Comparison of ENCODE assay signal across 8 cellular contexts in the genomic region with DNA sequence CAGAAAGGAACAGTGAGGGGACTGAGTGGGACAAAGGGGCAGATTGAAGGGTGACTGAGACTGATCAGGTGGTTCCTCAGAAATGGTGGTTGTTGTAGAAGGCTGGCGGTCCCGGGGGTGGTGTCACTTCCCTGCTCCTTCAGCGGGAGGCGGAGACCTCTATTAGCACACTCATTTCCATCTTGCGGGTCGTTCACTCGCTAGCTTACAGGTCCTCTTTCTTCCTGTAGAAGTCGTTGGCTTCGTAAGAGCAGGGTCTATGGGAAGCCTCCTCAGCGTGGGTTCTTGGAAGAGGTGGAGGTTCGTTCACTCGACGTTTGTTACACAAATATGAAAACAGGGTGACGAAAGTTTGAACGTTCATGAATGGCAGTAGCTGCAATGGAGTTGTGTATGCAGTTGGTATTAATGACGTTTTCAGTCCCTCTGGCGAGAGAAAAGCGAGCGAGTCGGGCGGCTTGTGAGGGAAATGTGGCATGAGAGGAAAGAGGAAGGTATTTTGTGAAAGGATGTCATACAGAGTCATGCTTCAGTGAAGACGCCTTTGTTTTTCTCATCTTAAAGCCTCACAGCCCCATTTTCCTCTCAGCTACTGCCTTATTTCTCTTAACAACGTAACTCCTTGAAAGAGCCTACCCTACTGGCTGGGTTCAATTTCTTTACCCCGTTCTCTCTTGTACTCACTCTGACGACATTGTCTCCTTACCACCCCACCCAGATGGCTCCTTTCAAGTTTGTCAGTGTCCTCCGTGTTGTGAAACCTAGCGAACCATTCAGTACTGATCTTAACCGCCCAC. TPM values are rescaled to one million over a fixed set of nuclear protein-coding genes. Genes with fewer than 3 reads are reported as not detected.
DNase-seq lines count a peak whose midpoint lies in the region; ATAC-seq, FAIRE-seq and TF ChIP-seq lines count a peak whose summit lies in the region.

No MANE protein-coding gene starts in this region.

- dilution Hi-C loops in endothelial cell of umbilical vein (cut with MboI; ENCODE audit: extremely low pct_ligation_motif_present, low sequenced_read_pairs), result no loop called here

- H3K79me2 ChIP-seq in ACC112 (ENCODE audit: control insufficient read depth, insufficient read depth, low read length, unreplicated experiment) (no peaks in the 10 kb centered on the region), endothelial cell of umbilical vein (ENCODE audit: control insufficient read depth, insufficient read depth, low read length) (no peaks in the 10 kb centered on the region)

- H3K27me3 ChIP-seq in ACC112 (ENCODE audit: insufficient read depth, low read length), result no peaks in the 10 kb centered on the region
- H3K27me3 ChIP-seq in endothelial cell of umbilical vein (ENCODE audit: control insufficient read depth in 2 of 2, insufficient read depth in 2 of 2, low read length in 2 of 2), result no peaks in the 10 kb centered on the region
- no peaks in the 10 kb centered on the region for H3K27me3 ChIP-seq in muscle layer of colon (ENCODE audit: control insufficient read depth in 1 of 2, insufficient read depth in 2 of 2, low read length in 2 of 2)
- H3K27me3 ChIP-seq in subcutaneous abdominal adipose tissue (ENCODE audit: control insufficient read depth in 5 of 5, insufficient read depth in 4 of 5, low read length in 5 of 5), result no peaks in the 10 kb centered on the region

- H3K27ac ChIP-seq in ACC112 (ENCODE audit: low read depth, low read length) (peak overlapping the region; percentile 79), endothelial cell of umbilical vein (ENCODE audit: insufficient read depth, low read depth, low read length) (peak overlapping the region; percentile 53), muscle layer of colon (ENCODE audit: low read depth, low read length) (peak overlapping the region; percentile 92), subcutaneous abdominal adipose tissue (ENCODE audit: low read depth, low read length) (peak overlapping the region; percentile 96)

- H3K4me1 ChIP-seq in ACC112 (ENCODE audit: control insufficient read depth, insufficient read depth, low read length, unreplicated experiment) (peaks cover 8% of the 10 kb centered on the region), endothelial cell of umbilical vein (ENCODE audit: control insufficient read depth, extremely low read depth, insufficient read depth, low read length) (peaks cover 15% of the 10 kb centered on the region), muscle layer of colon (ENCODE audit: insufficient read depth, low read length) (no peaks in the 10 kb centered on the region), subcutaneous abdominal adipose tissue (ENCODE audit: control insufficient read depth in 5 of 5, insufficient read depth in 5 of 5, low read length in 5 of 5) (peaks cover 0 to 18% (median 12%) of the 10 kb centered on the region in 5 donors)

- TF ChIP-seq POLR2A in endothelial cell of umbilical vein (IDR thresholded peaks at IDR 0.05; ENCODE audit: low read depth, low read length), result peak; percentile 83

- TSS peak; percentile 97 for BruUV-seq in endothelial cell of umbilical vein (replicated peaks; lab: Mats Ljungman, UMichigan)

- H3K9me3 ChIP-seq in endothelial cell of umbilical vein (replicated peaks; ENCODE audit: control insufficient read depth, insufficient read depth, low read length) (no peaks in the 10 kb centered on the region), muscle layer of colon (ENCODE audit: low read length) (no peaks in the 10 kb centered on the region), subcutaneous abdominal adipose tissue (ENCODE audit: control insufficient read depth in 5 of 5, low read length in 5 of 5) (peaks cover 0 to 4% (median 0%) of the 10 kb centered on the region in 5 donors)

- POLR2A ChIA-PET in endothelial cell of umbilical vein (lab: Charles Lee), result interaction anchor here (1.4 kb wide), 1 partner anchor 9 kb away, joined by 5 read pairs; no protein-coding TSS in a partner anchor

- H3K36me3 ChIP-seq in ACC112 (ENCODE audit: insufficient read depth, low read length) (no peaks in the 10 kb centered on the region), endothelial cell of umbilical vein (ENCODE audit: control insufficient read depth in 2 of 2, extremely low read depth in 1 of 2, insufficient read depth in 2 of 2, low read length in 2 of 2) (no peaks in the 10 kb centered on the region), muscle layer of colon (ENCODE audit: insufficient read depth, low read length) (no peaks in the 10 kb centered on the region), subcutaneous abdominal adipose tissue (ENCODE audit: control insufficient read depth in 5 of 5, insufficient read depth in 5 of 5, low read length in 5 of 5) (peaks cover 0 to 3% (median 0%) of the 10 kb centered on the region in 5 donors)

- ATAC-seq in GM18511 (IDR thresholded peaks at IDR 0.05; ENCODE audit: unreplicated experiment), result peak; percentile 40
- ATAC-seq in HG02973 (IDR thresholded peaks at IDR 0.05; ENCODE audit: unreplicated experiment), result peak; percentile 28

- DNase-seq in NCI-H460 (ENCODE audit: extremely low read depth, low read depth) (peak; percentile 12), endothelial cell of umbilical vein (ENCODE audit: low read depth, low spot score) (peak; percentile 87)
- DNase-seq in activated CD4-positive, alpha-beta T cell treated with anti-CD3 and anti-CD28 coated beads, Interleukin-2, amount 50 U/mL, for 48 hours, result peak; percentile 49 to 57

- peak overlapping the region; percentile 77 for H3K9ac ChIP-seq in endothelial cell of umbilical vein (replicated peaks; ENCODE audit: extremely low read depth, insufficient read depth, low read length)
- H3K9ac ChIP-seq in muscle layer of colon (ENCODE audit: low read length), result peak overlapping the region; percentile 70
- H3K9ac ChIP-seq in subcutaneous abdominal adipose tissue (ENCODE audit: low read length in 5 of 5), result peak overlapping the region; percentile 72 to 89 (median 84)

- H3K4me3 ChIP-seq in ACC112 (ENCODE audit: low read depth, low read length), result peak overlapping the region; percentile 92
- peak overlapping the region; percentile 31 to 73 (median 52) for H3K4me3 ChIP-seq in endothelial cell of umbilical vein (replicated peaks in 1 of 3; ENCODE audit: insufficient read depth in 1 of 3, low read depth in 1 of 3, low read length in 3 of 3)
- H3K4me3 ChIP-seq in muscle layer of colon (ENCODE audit: low read depth in 1 of 2, low read length in 2 of 2), result peak overlapping the region; percentile 55 to 77
- peak overlapping the region; percentile 80 to 96 (median 83) for H3K4me3 ChIP-seq in subcutaneous abdominal adipose tissue (ENCODE audit: low read depth in 1 of 5, low read length in 5 of 5)

- intact Hi-C loops in endothelial cell of umbilical vein (cut with micrococcal nuclease), result loop anchor here (5.0 kb wide), 1 partner anchor 293 kb away; no protein-coding TSS in a partner anchor

- no peak for TF ChIP-seq CTCF in endothelial cell of umbilical vein (IDR thresholded peaks at IDR 0.05; ENCODE audit: extremely low read depth in 1 of 2, insufficient read depth in 1 of 2, low read depth in 1 of 2, low read length in 2 of 2)

- peak overlapping the region; percentile 97 for H2AFZ ChIP-seq in ACC112 (ENCODE audit: low read length, unreplicated experiment)
- H2AFZ ChIP-seq in endothelial cell of umbilical vein (ENCODE audit: low read depth, low read length), result peak overlapping the region; percentile 73

- H3K4me2 ChIP-seq in endothelial cell of umbilical vein (ENCODE audit: insufficient read depth, low read length), result peak overlapping the region; percentile 74

- CTCF ChIA-PET in endothelial cell of umbilical vein (lab: Charles Lee), result interaction anchor here (1.1 to 2.7 kb wide), 6 partner anchors 9 to 291 kb away, joined by 4 to 14 read pairs (median 6); no protein-coding TSS in a partner anchor

- H3K9me1 ChIP-seq in endothelial cell of umbilical vein (replicated peaks; ENCODE audit: control insufficient read depth, extremely low read depth, insufficient read depth, low read length), result no peaks in the 10 kb centered on the region

- peak; percentile 79 for FAIRE-seq in endothelial cell of umbilical vein (lab: Jason Lieb, UNC)

- no peaks in the 10 kb centered on the region for H4K20me1 ChIP-seq in endothelial cell of umbilical vein (replicated peaks; ENCODE audit: control insufficient read depth, extremely low read depth, insufficient read depth, low read length)

TF ChIP-seq in endothelial cell of umbilical vein, 7 proteins besides CTCF, POLR2A, EP300 and RAD21:
- TF ChIP-seq, protein P1, sequence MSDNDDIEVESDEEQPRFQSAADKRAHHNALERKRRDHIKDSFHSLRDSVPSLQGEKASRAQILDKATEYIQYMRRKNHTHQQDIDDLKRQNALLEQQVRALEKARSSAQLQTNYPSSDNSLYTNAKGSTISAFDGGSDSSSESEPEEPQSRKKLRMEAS (IDR thresholded peaks at IDR 0.05; ENCODE audit: insufficient read depth, insufficient read length), result no peak

RNA-seq across cellular contexts. Expression of a gene that starts 0.7 kb away (rescaled TPM):
- total RNA-seq in NCI-H460 (2014; rRNA removed; shearing (Covaris generic)), result 3.3 and 4.7 TPM in 2 replicates
- polyA plus RNA-seq in NCI-H460 (2014; cell fraction: nucleus; rRNA removed), result 0.14 and 0.17 TPM in 2 replicates
- 8.3 and 12.9 TPM in 2 replicates for total RNA-seq in endothelial cell of umbilical vein
- polyA plus RNA-seq in endothelial cell of umbilical vein, result 0.59 and 0.86 TPM in 2 replicates
- polyA plus RNA-seq in endothelial cell of umbilical vein (2011; cell fraction: cytosol; rRNA removed), result 0.57 and 0.65 TPM in 2 replicates
- polyA plus RNA-seq in endothelial cell of umbilical vein (2011; cell fraction: nucleus; rRNA removed), result 11.4 and 12.8 TPM in 2 replicates
- polyA plus RNA-seq in endothelial cell of umbilical vein (2012), result 3.4 and 3.6 TPM in 2 replicates
- polyA minus RNA-seq in endothelial cell of umbilical vein, result 2.1 and 3.2 TPM in 2 replicates
- not detected for polyA minus RNA-seq in endothelial cell of umbilical vein (2011; cell fraction: cytosol; rRNA and poly(A)+ RNA removed)
- polyA minus RNA-seq in endothelial cell of umbilical vein (2011; cell fraction: nucleus; rRNA and poly(A)+ RNA removed), result 17.6 and 23.9 TPM in 2 replicates

Comparison
In these comparisons a context has a peak if more than half of its experiments do, and no peak if none do; other contexts are left out.
1. Peak in every context shown above with its lines: DNase-seq, ATAC-seq, H3K4me3 ChIP-seq and H3K27ac ChIP-seq.
2. DNase-seq: peak in every context shown above with its lines; median percentile 87 in endothelial cell of umbilical vein; 53 in activated CD4-positive, alpha-beta T cell treated with anti-CD3 and anti-CD28 coated beads, Interleukin-2, amount 50 U/mL, for 48 hours; 12 in NCI-H460.